In genomic region chr12:67147030-67147429, GRCh38 we compare ENCODE assay signal across 28 cellular contexts.
"Had no signal": no experiment of that assay in that cellular context is flagged by ENCODE, and none has a peak within 500 bp of the region (broad histone marks: within the 10 kb centered on the region; RNA-seq: fewer than 3 reads in every experiment).

No MANE protein-coding gene starts in this region.

- H3K4me1 ChIP-seq: stomach, suprapubic skin, testis, thyroid gland, tibial artery, tibial nerve, transverse colon, upper lobe of left lung, upper lobe of right lung, uterus, vagina had no signal

- H3K4me3 ChIP-seq: stomach, suprapubic skin, testis, thoracic aorta, thyroid gland, tibial artery, tibial nerve, transverse colon, upper lobe of left lung, upper lobe of right lung, uterus, vagina had no signal

- H3K4me3 Mint-ChIP-seq: stimulated activated effector memory CD8-positive, alpha-beta T cell treated with anti-CD3 and anti-CD28 coated beads, Interleukin-12 subunit alpha, Interleukin-12 subunit beta, amount 100 ng/mL, for 72 hours; stimulated activated memory B cell treated with anti-CD40 and anti-IgM and Interleukin-4, amounts not matched to agents 10 μg/mL and 1 μg/mL and 100 μg/mL, for 72 hours; stimulated activated naive B cell treated with anti-CD40 and anti-IgM and Interleukin-4, amounts not matched to agents 10 μg/mL and 1 μg/mL and 100 μg/mL, for 72 hours; stimulated activated naive CD8-positive, alpha-beta T cell treated with anti-CD3 and anti-CD28 coated beads, Interleukin-15, amount 100 ng/mL, for 72 hours; stimulated activated naive CD8-positive, alpha-beta T cell treated with anti-CD3 and anti-CD28 coated beads, Interleukin-15, Interleukin-2, amounts not matched to agents 100 ng/mL and 50 ng/mL, for 24 hours; type B pancreatic cell had no signal

- H3K27ac ChIP-seq: stomach, suprapubic skin, testis, thoracic aorta, thyroid gland, tibial artery, tibial nerve, transverse colon, upper lobe of left lung, upper lobe of right lung, uterus, vagina had no signal

- H3K4me1 Mint-ChIP-seq: stimulated activated effector memory CD8-positive, alpha-beta T cell treated with anti-CD3 and anti-CD28 coated beads, Interleukin-12 subunit alpha, Interleukin-12 subunit beta, amount 100 ng/mL, for 72 hours; stimulated activated memory B cell treated with anti-CD40 and anti-IgM and Interleukin-4, amounts not matched to agents 10 μg/mL and 1 μg/mL and 100 μg/mL, for 72 hours; stimulated activated naive B cell treated with anti-CD40 and anti-IgM and Interleukin-4, amounts not matched to agents 10 μg/mL and 1 μg/mL and 100 μg/mL, for 72 hours had no signal

- H3K9me3 ChIP-seq: stomach, suprapubic skin, testis, thoracic aorta, thyroid gland, tibial artery, tibial nerve, transverse colon, upper lobe of left lung, upper lobe of right lung, uterus, vagina had no signal

- H3K27ac Mint-ChIP-seq: stimulated activated effector memory CD8-positive, alpha-beta T cell treated with anti-CD3 and anti-CD28 coated beads, Interleukin-12 subunit alpha, Interleukin-12 subunit beta, amount 100 ng/mL, for 72 hours; stimulated activated memory B cell treated with anti-CD40 and anti-IgM and Interleukin-4, amounts not matched to agents 10 μg/mL and 1 μg/mL and 100 μg/mL, for 72 hours; stimulated activated naive B cell treated with anti-CD40 and anti-IgM and Interleukin-4, amounts not matched to agents 10 μg/mL and 1 μg/mL and 100 μg/mL, for 72 hours; stimulated activated naive CD8-positive, alpha-beta T cell treated with anti-CD3 and anti-CD28 coated beads, Interleukin-15, Interleukin-2, amounts not matched to agents 100 ng/mL and 50 ng/mL, for 24 hours; type B pancreatic cell had no signal

- H3K9me3 Mint-ChIP-seq: stimulated activated effector memory CD8-positive, alpha-beta T cell treated with anti-CD3 and anti-CD28 coated beads, Interleukin-12 subunit alpha, Interleukin-12 subunit beta, amount 100 ng/mL, for 72 hours; stimulated activated memory B cell treated with anti-CD40 and anti-IgM and Interleukin-4, amounts not matched to agents 10 μg/mL and 1 μg/mL and 100 μg/mL, for 72 hours; stimulated activated naive B cell treated with anti-CD40 and anti-IgM and Interleukin-4, amounts not matched to agents 10 μg/mL and 1 μg/mL and 100 μg/mL, for 72 hours; stimulated activated naive CD8-positive, alpha-beta T cell treated with anti-CD3 and anti-CD28 coated beads, Interleukin-15, amount 100 ng/mL, for 72 hours; stimulated activated naive CD8-positive, alpha-beta T cell treated with anti-CD3 and anti-CD28 coated beads, Interleukin-15, Interleukin-2, amounts not matched to agents 100 ng/mL and 50 ng/mL, for 24 hours; type B pancreatic cell had no signal

- DNase-seq: stimulated activated CD4-positive, alpha-beta T cell treated with anti-CD3 and anti-CD28 coated beads, Interleukin-2, amount 100 ng/mL, for 48 hours; stimulated activated CD4-positive, alpha-beta T cell treated with anti-CD3 and anti-CD28 coated beads, Interleukin-4, amount 100 ng/mL, for 1 hour; stimulated activated CD4-positive, alpha-beta T cell treated with anti-CD3 and anti-CD28 coated beads, Interleukin-4, amount 100 ng/mL, for 24 hours; stimulated activated CD4-positive, alpha-beta T cell treated with anti-CD3 and anti-CD28 coated beads, Interleukin-4, amount 100 ng/mL, for 4 hours; stimulated activated CD8-positive, alpha-beta memory T cell treated with anti-CD3 and anti-CD28 coated beads, Interleukin-4, amount 100 ng/mL, for 48 hours; stimulated activated naive B cell treated with anti-CD40 and anti-IgM and Interleukin-4, amounts not matched to agents 10 μg/mL and 1 μg/mL and 100 μg/mL, for 72 hours; stimulated activated naive CD4-positive, alpha-beta T cell; stimulated activated naive CD4-positive, alpha-beta T cell treated with Interleukin-2 at 50 U/mL for 16 hours; stimulated activated naive CD8-positive, alpha-beta T cell treated with anti-CD3 and anti-CD28 coated beads, Interleukin-15, Interleukin-2, amounts not matched to agents 100 U/mL and 50 U/mL, for 24 hours; stomach; substantia nigra; testis; thyroid gland; tibial artery; transverse colon; trophoblast cell; upper lobe of left lung; upper lobe of right lung; uterus had no signal

- ATAC-seq: stimulated activated memory B cell treated with anti-CD40 and anti-IgM and Interleukin-4, amounts not matched to agents 10 μg/mL and 1 μg/mL and 100 μg/mL, for 72 hours; stimulated activated naive B cell treated with anti-CD40 and anti-IgM and Interleukin-4, amounts not matched to agents 10 μg/mL and 1 μg/mL and 100 μg/mL, for 72 hours; stimulated activated naive CD8-positive, alpha-beta T cell treated with anti-CD3 and anti-CD28 coated beads, Interleukin-15, Interleukin-2, amounts not matched to agents 100 U/mL and 50 U/mL, for 24 hours; upper lobe of right lung had no signal

- H3K36me3 ChIP-seq: stomach, suprapubic skin, thoracic aorta, thyroid gland, tibial artery, tibial nerve, transverse colon, upper lobe of left lung, upper lobe of right lung, uterus, vagina had no signal

- H3K27me3 Mint-ChIP-seq: type B pancreatic cell had no signal

- H3K36me3 Mint-ChIP-seq: stimulated activated effector memory CD8-positive, alpha-beta T cell treated with anti-CD3 and anti-CD28 coated beads, Interleukin-12 subunit alpha, Interleukin-12 subunit beta, amount 100 ng/mL, for 72 hours; stimulated activated memory B cell treated with anti-CD40 and anti-IgM and Interleukin-4, amounts not matched to agents 10 μg/mL and 1 μg/mL and 100 μg/mL, for 72 hours; stimulated activated naive B cell treated with anti-CD40 and anti-IgM and Interleukin-4, amounts not matched to agents 10 μg/mL and 1 μg/mL and 100 μg/mL, for 72 hours; type B pancreatic cell had no signal
